Comparison of ENCODE assay signal across 13 cellular contexts in the genomic region with DNA sequence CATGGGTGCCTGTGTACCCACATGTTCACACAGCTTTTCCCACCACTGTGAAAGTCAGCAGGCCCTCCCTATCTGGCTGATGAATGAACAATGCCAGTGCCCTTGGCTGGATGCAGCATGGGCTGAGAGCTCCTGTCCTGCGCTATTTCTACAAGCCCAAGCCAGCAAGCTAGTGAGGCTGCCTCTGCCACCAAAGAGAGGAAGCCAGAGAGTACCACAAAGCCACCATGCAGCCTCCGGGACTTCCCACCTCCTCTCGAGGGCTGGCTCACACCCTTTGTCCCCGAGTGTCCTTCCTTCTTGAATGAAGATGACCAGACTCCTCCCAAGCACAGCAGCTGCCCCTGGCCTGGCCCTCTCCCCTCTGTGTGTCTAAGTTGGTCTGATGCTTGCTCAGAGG.
"Had no signal": no experiment of that assay in that cellular context is flagged by ENCODE, and none has a peak within 500 bp of the region (broad histone marks: within the 10 kb centered on the region; RNA-seq: fewer than 3 reads in every experiment).

No MANE protein-coding gene starts in this region.

- H3K4me3 Mint-ChIP-seq: activated CD4-positive, alpha-beta T cell treated with anti-CD3 and anti-CD28 coated beads for 36 hours; activated naive CD4-positive, alpha-beta T cell treated with anti-CD3 and anti-CD28 coated beads for 36 hours; activated T-helper 17 cell treated with anti-CD3 and anti-CD28 coated beads, Interleukin-2, amount 50 U/mL, for 72 hours; nephron; stimulated activated naive CD8-positive, alpha-beta T cell treated with anti-CD3 and anti-CD28 coated beads, Interleukin-15, amount 100 ng/mL, for 72 hours; T-cell had no signal

- H3K9me3 Mint-ChIP-seq: activated naive CD4-positive, alpha-beta T cell treated with anti-CD3 and anti-CD28 coated beads for 36 hours; activated T-helper 17 cell treated with anti-CD3 and anti-CD28 coated beads, Interleukin-2, amount 50 U/mL, for 72 hours; stimulated activated naive CD8-positive, alpha-beta T cell treated with anti-CD3 and anti-CD28 coated beads, Interleukin-15, amount 100 ng/mL, for 72 hours; T-cell had no signal

- ATAC-seq: activated CD4-positive, alpha-beta T cell treated with anti-CD3 and anti-CD28 coated beads for 36 hours; activated T-helper 17 cell treated with anti-CD3 and anti-CD28 coated beads, Interleukin-2, amount 50 U/mL, for 72 hours; stimulated activated naive CD8-positive, alpha-beta T cell treated with anti-CD3 and anti-CD28 coated beads, Interleukin-15, amount 100 ng/mL, for 72 hours; T-cell had no signal

- DNase-seq: activated CD4-positive, alpha-beta T cell treated with anti-CD3 and anti-CD28 coated beads for 36 hours; activated naive CD4-positive, alpha-beta T cell treated with anti-CD3 and anti-CD28 coated beads for 36 hours; activated T-cell treated with anti-CD3 and anti-CD28 coated beads for 4 hours; effector memory CD4-positive, alpha-beta T cell; kidney; stimulated activated CD4-positive, alpha-beta T cell treated with anti-CD3 and anti-CD28 coated beads, Interleukin-4, amount 100 ng/mL, for 1 hour; stimulated activated CD8-positive, alpha-beta memory T cell treated with anti-CD3 and anti-CD28 coated beads, Interleukin-4, amount 100 ng/mL, for 48 hours; stimulated activated naive CD8-positive, alpha-beta T cell treated with anti-CD3 and anti-CD28 coated beads, Interleukin-15, amount 100 ng/mL, for 72 hours; T-cell; T1000; WERI-Rb-1 had no signal

- H3K4me1 Mint-ChIP-seq: activated CD4-positive, alpha-beta T cell treated with anti-CD3 and anti-CD28 coated beads for 36 hours; activated T-helper 17 cell treated with anti-CD3 and anti-CD28 coated beads, Interleukin-2, amount 50 U/mL, for 72 hours; T-cell had no signal

- H3K36me3 Mint-ChIP-seq: T-cell had no signal

- H3K27ac Mint-ChIP-seq: activated CD4-positive, alpha-beta T cell treated with anti-CD3 and anti-CD28 coated beads for 36 hours; activated naive CD4-positive, alpha-beta T cell treated with anti-CD3 and anti-CD28 coated beads for 36 hours; activated T-helper 17 cell treated with anti-CD3 and anti-CD28 coated beads, Interleukin-2, amount 50 U/mL, for 72 hours; nephron; stimulated activated naive CD8-positive, alpha-beta T cell treated with anti-CD3 and anti-CD28 coated beads, Interleukin-15, amount 100 ng/mL, for 72 hours; T-cell had no signal
